ENCODE assay signal across 8 cellular contexts in the genomic region with DNA sequence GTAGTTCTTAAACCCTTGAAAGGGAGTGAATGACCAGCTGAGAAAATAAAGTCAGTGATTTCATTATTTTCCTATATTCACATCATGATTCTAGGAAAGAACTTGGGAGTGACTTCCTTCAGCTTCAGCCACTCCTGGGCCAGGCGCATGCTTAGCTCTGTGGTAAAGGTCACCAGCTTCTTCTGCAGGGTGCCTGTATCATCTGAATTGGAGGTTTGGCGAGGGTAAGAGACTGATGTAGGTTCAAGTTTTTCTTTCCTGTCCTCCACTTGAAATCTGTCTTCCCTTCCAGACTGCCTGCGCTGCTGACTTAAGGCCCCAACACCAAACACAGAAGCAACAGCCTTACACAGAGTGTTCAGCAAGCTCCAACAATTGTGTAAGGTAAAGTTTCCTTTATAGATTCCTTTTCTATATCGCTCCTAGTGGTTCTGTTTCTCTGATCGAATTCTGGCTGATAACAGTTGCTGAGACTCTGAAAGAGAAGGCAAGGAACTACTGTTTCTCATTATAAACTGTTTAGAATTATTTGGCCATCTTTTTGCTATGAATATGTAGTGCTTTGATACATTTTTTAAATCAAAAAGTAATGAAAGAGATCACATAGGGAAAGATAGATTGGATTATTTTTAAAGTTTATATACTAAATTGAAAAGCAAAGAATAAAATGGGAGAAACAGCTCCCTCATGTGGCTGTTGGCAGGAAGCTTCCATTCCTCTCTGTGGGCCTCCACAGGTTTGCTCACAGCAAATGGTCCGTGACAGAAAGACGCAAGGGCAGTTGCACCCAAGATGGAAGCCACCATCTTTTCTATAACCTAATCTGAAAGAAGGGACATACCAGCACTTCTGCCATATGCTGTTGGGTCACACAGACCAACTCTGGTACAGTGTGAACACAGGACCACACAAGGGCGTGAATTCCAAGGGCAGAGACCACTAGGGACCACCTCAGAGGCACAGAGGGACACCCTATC. TPM values are rescaled to one million over a fixed set of nuclear protein-coding genes. Genes with fewer than 3 reads are reported as not detected.
DNase-seq lines count a peak whose midpoint lies in the region; ATAC-seq and TF ChIP-seq lines count a peak whose summit lies in the region.

No MANE protein-coding gene starts in this region.

- peak; percentile 87 for TF ChIP-seq CTCF in fibroblast of mammary gland (conservative IDR thresholded peaks at IDR 0.05; ENCODE audit: control insufficient read depth, insufficient read depth, low read depth, low read length)

- no peak overlapping the region for H3K4me3 ChIP-seq in fibroblast of mammary gland (ENCODE audit: control insufficient read depth, low read depth, low read length)

- DNase-seq in A172 (ENCODE audit: low spot score) (peak; percentile 36), GF-D8 (lab: John Stamatoyannopoulos, UW) (peak; percentile 18), NCI-H1694 (lab: John Stamatoyannopoulos, UW) (peak; percentile 39), fibroblast of mammary gland (ENCODE audit: low read depth) (peak; percentile 55), renal cortical epithelial cell (ENCODE audit: low read depth) (peak; percentile 52)
- DNase-seq in activated CD4-positive, alpha-beta T cell treated with anti-CD3 and anti-CD28 coated beads for 48 hours, result peak; percentile 41

- ATAC-seq in HG02623 (IDR thresholded peaks at IDR 0.05; ENCODE audit: unreplicated experiment) (peak; percentile 72), GM19397 (IDR thresholded peaks at IDR 0.05; ENCODE audit: unreplicated experiment) (no peak)

RNA-seq across cellular contexts. Expression of a gene that starts 14.0 kb away (rescaled TPM):
- total RNA-seq in A172 (2014; rRNA removed; shearing (Covaris generic)), result 16.4 and 17.6 TPM in 2 replicates
- total RNA-seq in renal cortical epithelial cell, result 16.5 and 24.0 TPM in 2 replicates

RNA-seq across cellular contexts. Expression of a gene that starts 16.4 kb away (rescaled TPM):
- not detected in 2 replicates for total RNA-seq in A172 (2014; rRNA removed; shearing (Covaris generic))
- not detected in 2 replicates for total RNA-seq in renal cortical epithelial cell
